In the genomic region with DNA sequence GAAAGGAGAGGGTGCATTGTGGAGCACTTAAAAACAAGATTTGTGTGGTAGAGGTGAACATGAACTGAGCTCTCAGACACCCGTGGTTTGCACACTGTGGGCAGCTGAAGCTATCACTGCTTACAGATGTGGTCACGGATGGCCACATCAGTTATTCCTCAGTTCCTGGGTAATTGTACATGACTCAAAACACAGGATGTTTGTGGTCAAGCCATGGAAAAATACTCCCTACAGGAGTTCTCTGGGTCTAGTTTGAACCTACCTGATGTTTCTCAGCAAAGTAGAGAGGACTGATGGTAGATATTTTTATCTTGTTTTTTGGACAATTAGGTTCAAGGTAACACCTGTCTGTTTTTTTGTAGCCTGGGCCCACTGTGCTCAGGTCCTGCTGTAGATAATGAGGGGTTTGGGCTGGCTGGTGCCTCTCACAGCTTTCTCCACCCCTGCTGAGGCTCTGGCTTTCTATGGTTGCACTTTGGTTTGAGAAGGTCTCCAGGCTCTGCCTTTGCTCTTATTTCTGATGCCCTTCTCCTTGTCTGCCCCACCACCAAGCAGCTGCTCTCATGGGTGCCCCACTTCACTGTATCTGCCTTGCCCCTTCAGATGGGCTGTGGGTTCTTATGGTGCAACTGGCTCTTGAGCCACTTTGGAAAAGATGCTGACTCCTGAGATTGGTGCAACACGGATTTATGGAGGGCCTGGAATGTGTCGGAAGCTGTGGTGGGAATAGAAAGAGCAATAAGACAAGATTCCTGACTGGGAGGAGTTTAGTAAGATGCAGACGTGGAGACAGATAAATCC, we compare ENCODE assay signal across 8 cellular contexts. TPM values are rescaled to one million over a fixed set of nuclear protein-coding genes. Genes with fewer than 3 reads are reported as not detected.
DNase-seq lines count a peak whose midpoint lies in the region; ATAC-seq and TF ChIP-seq lines count a peak whose summit lies in the region.

No MANE protein-coding gene starts in this region.

- H3K79me2 ChIP-seq in PC-9 (ENCODE audit: low read depth), result peaks cover 25% of the 10 kb centered on the region

- no TSS peak for BruUV-seq in PC-9 (replicated peaks; lab: Mats Ljungman, UMichigan)

- intact Hi-C loops in PC-9 (cut with micrococcal nuclease; ENCODE audit: unreplicated experiment), result no loop called here
- intact Hi-C loops in Right ventricle myocardium inferior (cut with DNase I), result no loop called here

- peak overlapping the region; percentile 94 for H3K27ac Mint-ChIP-seq in HFFc6

- H3K4me2 ChIP-seq in PC-9, result no peak overlapping the region

- peak overlapping the region; percentile 1 for H3K4me3 Mint-ChIP-seq in HFFc6

- peaks cover 7% of the 10 kb centered on the region; the same call in 1 of the 2 replicates for H3K36me3 Mint-ChIP-seq in HFFc6 (ENCODE audit: low read depth)

- no peaks in the 10 kb centered on the region for H3K9me3 ChIP-seq in PC-9 (ENCODE audit: insufficient read depth, low read depth)

- no peak overlapping the region; the same call in 1 of the 2 replicates for H3K27ac ChIP-seq in PC-9

- no peak overlapping the region for H3K4me3 ChIP-seq in PC-9

- H3K4me1 Mint-ChIP-seq in HFFc6 (ENCODE audit: low read depth), result peaks cover 55% of the 10 kb centered on the region

- no peak overlapping the region for H2AFZ ChIP-seq in PC-9

- TF ChIP-seq CTCF in HFFc6 (IDR thresholded peaks at IDR 0.05) (no peak), GM10248 (IDR thresholded peaks at IDR 0.05; ENCODE audit: control extremely low read depth, extremely low read depth, low read depth, missing control alignments) (no peak), PC-9 (conservative IDR thresholded peaks at IDR 0.05) (no peak)

- peaks cover 48% of the 10 kb centered on the region for H3K36me3 ChIP-seq in PC-9 (ENCODE audit: low read depth)

- DNase-seq in HFFc6 (peak; percentile 82), GM10248 (ENCODE audit: extremely low spot score) (no peak), PC-9 (no peak), DMS153 treated with DMSO at 0.1 percent for 48 hours (lab: John Stamatoyannopoulos, UW; ENCODE audit: unreplicated experiment) (no peak), Right ventricle myocardium inferior (ENCODE audit: missing footprints) (no peak)
- DNase-seq in activated CD4-positive, alpha-beta T cell treated with anti-CD3 and anti-CD28 coated beads for 48 hours, result peak; percentile 84
- DNase-seq in effector CD4-positive, alpha-beta T cell, result peak; percentile 43
- peak; percentile 30 for DNase-seq in stimulated activated CD8-positive, alpha-beta memory T cell treated with anti-CD3 and anti-CD28 coated beads, Interleukin-12 subunit alpha, Interleukin-12 subunit beta, amount 100 ng/mL, for 4 hours (ENCODE audit: low read depth)

- CTCF ChIA-PET in GM10248 (lab: Yijun Ruan, JAX), result no interaction called here
- CTCF ChIA-PET in PC-9 (lab: Charles Lee), result no interaction called here

- no peaks in the 10 kb centered on the region for H3K9me3 Mint-ChIP-seq in HFFc6

- POLR2A ChIA-PET in GM10248 (lab: Yijun Ruan, JAX), result no interaction called here
- POLR2A ChIA-PET in PC-9 (lab: Charles Lee; ENCODE audit: unreplicated experiment), result no interaction called here

- H3K4me1 ChIP-seq in PC-9 (replicated peaks; ENCODE audit: insufficient read depth), result no peaks in the 10 kb centered on the region

- no peaks in the 10 kb centered on the region for H3K9me2 ChIP-seq in PC-9 (ENCODE audit: insufficient read depth)

- no peaks in the 10 kb centered on the region for H4K20me1 ChIP-seq in PC-9 (ENCODE audit: insufficient read depth)

- no peaks in the 10 kb centered on the region for H3K27me3 Mint-ChIP-seq in HFFc6 (ENCODE audit: insufficient read depth)

- H3K27me3 ChIP-seq in PC-9 (ENCODE audit: insufficient read depth, low read depth), result no peaks in the 10 kb centered on the region

- H3F3A ChIP-seq in PC-9 (ENCODE audit: insufficient read depth, low read depth), result peaks cover 28% of the 10 kb centered on the region; the same call in 1 of the 2 replicates

- no peak for ATAC-seq in Right ventricle myocardium inferior

RNA-seq across cellular contexts. Expression of a gene that starts 40.1 kb away (rescaled TPM):
- total RNA-seq in HFFc6 (2021; fragmentation: NEBNext Ultra II Directional; extraction: Animal tissue kit (Norgen Biotek cat#: 25700)), result 1 to 10 TPM in 4 of 6 experiments, under 1 TPM in 2; 0.78 to 2.1 (median 1.7) TPM
- total RNA-seq in PC-9 (2021) (75.7 and 85.0 TPM in 2 replicates), Right ventricle myocardium inferior (0.32 TPM)

Comparison
In these comparisons a context has a peak if more than half of its experiments do, and no peak if none do; other contexts are left out.
1. DNase-seq: peak in HFFc6 (single experiment), activated CD4-positive, alpha-beta T cell treated with anti-CD3 and anti-CD28 coated beads for 48 hours (single experiment), effector CD4-positive, alpha-beta T cell (single experiment) and stimulated activated CD8-positive, alpha-beta memory T cell treated with anti-CD3 and anti-CD28 coated beads, Interleukin-12 subunit alpha, Interleukin-12 subunit beta, amount 100 ng/mL, for 4 hours (single experiment); none in GM10248 (single experiment), PC-9 (0 of 2), DMS153 treated with DMSO at 0.1 percent for 48 hours (single experiment) and Right ventricle myocardium inferior (single experiment).
2. RNA of a gene that starts 40.1 kb away (total RNA-seq): 75.7 to 85.0 TPM in PC-9; 0.78 to 2.1 TPM in HFFc6 and 0.32 TPM in Right ventricle myocardium inferior (single experiment); every median in the first group is over 10 times any median in the second.